ENCODE assay signal across 1 cellular context in genomic region chr6:109174911-109175310, GRCh38.
TF ChIP-seq lines count a peak whose summit lies in the region.

No MANE protein-coding gene starts in this region.

TF ChIP-seq in HepG2, 621 proteins besides CTCF, POLR2A, EP300 and RAD21 (continued from another document):
- TF ChIP-seq SNAPC5 (CRISPR knock-in tag; IDR thresholded peaks at IDR 0.05; ENCODE audit: borderline replicate concordance): no peak
